8 cellular contexts compared by ENCODE assay signal in genomic region chr1:93437976-93438605, GRCh38. TPM values are rescaled to one million over a fixed set of nuclear protein-coding genes. Genes with fewer than 3 reads are reported as not detected.
DNase-seq lines count a peak whose midpoint lies in the region; ATAC-seq and TF ChIP-seq lines count a peak whose summit lies in the region.

No MANE protein-coding gene starts in this region.

- H3K9me3 ChIP-seq in liver (ENCODE audit: control insufficient read depth in 4 of 4, low read length in 3 of 4) = no peaks in the 10 kb centered on the region

- TF ChIP-seq RAD21 in liver (IDR thresholded peaks at IDR 0.05) = peak; percentile 94

- WGBS in liver = 38% methylated on average over 4 of the region's 4 CpGs

- H3K4me3 Mint-ChIP-seq in activated naive CD4-positive, alpha-beta T cell treated with anti-CD3 and anti-CD28 coated beads for 36 hours = no peak overlapping the region

- peaks cover 0 to 6% (median 1%) of the 10 kb centered on the region in 4 donors for H3K4me1 ChIP-seq in liver (ENCODE audit: control insufficient read depth in 4 of 4, insufficient read depth in 4 of 4, low read length in 3 of 4)

- H3K9me3 Mint-ChIP-seq in activated naive CD4-positive, alpha-beta T cell treated with anti-CD3 and anti-CD28 coated beads for 36 hours = no peaks in the 10 kb centered on the region

- H3K4me3 ChIP-seq in HFF-Myc (replicated peaks; ENCODE audit: low read depth, low read length) (no peak overlapping the region), liver (ENCODE audit: low read depth in 1 of 3, low read length in 3 of 3) (no peak overlapping the region)

- DNase-seq in CD1c-positive myeloid dendritic cell (ENCODE audit: extremely low spot score) = peak; percentile 74
- DNase-seq in HFF-Myc (ENCODE audit: extremely low read depth, low read depth) = no peak
- DNase-seq in NCI-H526 treated with DMSO at 0.1 percent for 48 hours (lab: John Stamatoyannopoulos, UW) = peak; percentile 11
- DNase-seq in central memory CD4-positive, alpha-beta T cell = peak; percentile 25
- DNase-seq in activated naive CD4-positive, alpha-beta T cell treated with anti-CD3 and anti-CD28 coated beads for 36 hours = no peak

- H3K36me3 Mint-ChIP-seq in activated naive CD4-positive, alpha-beta T cell treated with anti-CD3 and anti-CD28 coated beads for 36 hours (ENCODE audit: low read depth) = no peaks in the 10 kb centered on the region

- no peaks in the 10 kb centered on the region for H3K36me3 ChIP-seq in liver (ENCODE audit: control insufficient read depth in 4 of 4, insufficient read depth in 3 of 4, low read depth in 1 of 4, low read length in 3 of 4)

- intact Hi-C loops in activated naive CD4-positive, alpha-beta T cell treated with anti-CD3 and anti-CD28 coated beads for 36 hours (cut with micrococcal nuclease) = loop anchor here (1.0 to 5.0 kb wide), 10 partner anchors 133 to 471 kb away; partner anchors contain the start of genes BCAR3 and GCLM

- H3K9ac ChIP-seq in liver (ENCODE audit: low read depth in 1 of 2, low read length in 2 of 2) = no peak overlapping the region

- TF ChIP-seq CTCF in HFF-Myc (IDR thresholded peaks at IDR 0.05; ENCODE audit: low read depth, low read length, missing control alignments) (peak; percentile 30), liver (IDR thresholded peaks at IDR 0.05; ENCODE audit: low read depth, low read length, missing input control) (peak; percentile 65)

- H3K27me3 Mint-ChIP-seq in activated naive CD4-positive, alpha-beta T cell treated with anti-CD3 and anti-CD28 coated beads for 36 hours (ENCODE audit: low read depth) = peaks cover 4% of the 10 kb centered on the region

- H3K27ac ChIP-seq in liver (ENCODE audit: low read depth in 1 of 2, low read length in 2 of 2) = no peak overlapping the region

- H3K4me1 Mint-ChIP-seq in activated naive CD4-positive, alpha-beta T cell treated with anti-CD3 and anti-CD28 coated beads for 36 hours (ENCODE audit: low read depth) = no peaks in the 10 kb centered on the region

- no peak overlapping the region for H3K27ac Mint-ChIP-seq in activated naive CD4-positive, alpha-beta T cell treated with anti-CD3 and anti-CD28 coated beads for 36 hours

- ATAC-seq in GM21381 (IDR thresholded peaks at IDR 0.05; ENCODE audit: unreplicated experiment) (no peak), HG02588 (IDR thresholded peaks at IDR 0.05; ENCODE audit: unreplicated experiment) (no peak)

- no peaks in the 10 kb centered on the region for H3K27me3 ChIP-seq in liver (ENCODE audit: control insufficient read depth in 4 of 4, insufficient read depth in 4 of 4, low read length in 3 of 4)

- CTCF ChIA-PET in activated naive CD4-positive, alpha-beta T cell treated with anti-CD3 and anti-CD28 coated beads for 36 hours (lab: Charles Lee) = interaction anchor here (0.9 to 2.1 kb wide), 6 partner anchors 9 to 406 kb away, joined by 3 to 7 read pairs (median 6); no protein-coding TSS in a partner anchor

TF ChIP-seq in liver, 16 proteins besides CTCF, POLR2A, EP300 and RAD21:
- TF ChIP-seq JUND (IDR thresholded peaks at IDR 0.05) = no peak
- no peak for TF ChIP-seq EGR1 (IDR thresholded peaks at IDR 0.05; ENCODE audit: low read depth in 2 of 2)
- no peak for TF ChIP-seq REST (IDR thresholded peaks at IDR 0.05)
- TF ChIP-seq ATF3 (IDR thresholded peaks at IDR 0.05) = no peak
- no peak for TF ChIP-seq ZBTB33 (IDR thresholded peaks at IDR 0.05)
- no peak for TF ChIP-seq GABPA (IDR thresholded peaks at IDR 0.05 in 1 of 2, conservative IDR thresholded peaks at IDR 0.05 in 1 of 2)
- TF ChIP-seq NR2F2 (IDR thresholded peaks at IDR 0.05) = no peak
- TF ChIP-seq RXRA (IDR thresholded peaks at IDR 0.05) = no peak
- no peak for TF ChIP-seq TAF1 (conservative IDR thresholded peaks at IDR 0.05)
- no peak for TF ChIP-seq MAX (IDR thresholded peaks at IDR 0.05)
- no peak for TF ChIP-seq HNF4G (IDR thresholded peaks at IDR 0.05)
- no peak for TF ChIP-seq HNF4A (conservative IDR thresholded peaks at IDR 0.05)
- TF ChIP-seq SP1 (IDR thresholded peaks at IDR 0.05) = no peak
- no peak for TF ChIP-seq FOXA2 (IDR thresholded peaks at IDR 0.05)
- no peak for TF ChIP-seq YY1 (IDR thresholded peaks at IDR 0.05)
- no peak for TF ChIP-seq FOXA1 (IDR thresholded peaks at IDR 0.05)

RNA-seq across cellular contexts. Expression of gene FNBP1L, which starts 9.8 kb away (rescaled TPM):
- total RNA-seq in liver = 10 to 100 TPM; 10.6 to 13.5 TPM
- 1 to 10 TPM; 5.3 to 7.1 TPM for polyA plus RNA-seq in liver
- under 1 TPM; 0.17 to 0.21 TPM for total RNA-seq in activated naive CD4-positive, alpha-beta T cell treated with anti-CD3 and anti-CD28 coated beads for 36 hours

Comparison
In these comparisons a context has a peak if more than half of its experiments do, and no peak if none do; other contexts are left out.
1. DNase-seq: peak in CD1c-positive myeloid dendritic cell (single experiment), NCI-H526 treated with DMSO at 0.1 percent for 48 hours (single experiment) and central memory CD4-positive, alpha-beta T cell (single experiment); none in HFF-Myc (single experiment) and activated naive CD4-positive, alpha-beta T cell treated with anti-CD3 and anti-CD28 coated beads for 36 hours (single experiment).
2. RNA of gene FNBP1L, which starts 9.8 kb away (total RNA-seq): 10.6 to 13.5 TPM in liver; 0.17 to 0.21 TPM in activated naive CD4-positive, alpha-beta T cell treated with anti-CD3 and anti-CD28 coated beads for 36 hours; every median in the first group is over 4 times any median in the second.